In the genomic region with DNA sequence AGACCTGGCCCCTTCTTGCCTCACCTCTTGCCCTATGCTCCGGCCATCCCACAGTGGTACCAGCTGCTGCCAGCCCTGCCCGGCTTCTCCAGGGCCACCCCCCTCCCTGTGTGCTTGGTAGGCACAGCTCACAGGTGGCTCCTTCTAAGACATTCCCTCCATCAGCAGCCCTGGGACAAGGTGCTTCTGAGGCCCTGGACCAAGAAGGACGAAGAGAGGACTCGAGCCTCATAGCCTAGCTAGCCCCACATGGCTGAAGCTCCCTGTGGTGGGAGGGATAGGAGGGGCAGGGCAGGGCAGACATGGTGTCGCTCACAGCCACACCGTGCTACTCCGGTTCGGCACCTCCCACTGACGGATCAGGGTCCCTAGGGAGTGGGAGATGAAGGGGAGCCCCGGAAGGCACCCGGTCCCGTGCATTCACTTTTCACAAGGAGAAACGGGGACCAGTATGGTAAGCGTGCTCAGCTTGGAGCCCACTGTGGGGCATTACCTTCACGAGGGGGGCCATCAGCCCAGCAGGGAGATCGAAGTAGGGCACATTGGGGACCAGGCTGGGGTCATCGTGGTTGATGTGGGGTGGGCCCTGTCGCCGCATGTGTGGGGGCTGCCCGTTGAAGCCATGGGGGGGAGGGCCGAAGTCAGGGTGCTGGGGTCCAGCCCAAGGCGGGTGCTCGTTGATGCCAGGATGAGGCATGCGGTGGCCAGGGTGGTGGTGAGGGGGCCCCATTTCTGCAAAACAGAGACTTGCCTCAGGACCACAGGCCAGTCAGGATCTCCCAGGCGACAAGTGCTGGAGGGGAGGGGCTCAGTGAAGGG, we compare ENCODE assay signal across 1 cellular context.
A peak's percentile ranks its signal among the peaks of the same experiment; 100 is the strongest.
TF ChIP-seq lines count a peak whose summit lies in the region.

No MANE protein-coding gene starts in this region.

TF ChIP-seq in K562, 482 proteins besides CTCF, POLR2A, EP300 and RAD21:
- TF ChIP-seq TSC22D4 (tag; IDR thresholded peaks at IDR 0.05) (no peak), RBFOX2 (IDR thresholded peaks at IDR 0.05; ENCODE audit: low read depth, low read length) (peak; percentile 45), POLR2G (IDR thresholded peaks at IDR 0.05; ENCODE audit: low read depth, low read length) (peak; percentile 63)
